In genomic region chr3:106482436-106482835, GRCh38 we compare ENCODE assay signal across 12 cellular contexts.
"Had no signal": no experiment of that assay in that cellular context is flagged by ENCODE, and none has a peak within 500 bp of the region (broad histone marks: within the 10 kb centered on the region; RNA-seq: fewer than 3 reads in every experiment).

No MANE protein-coding gene starts in this region.

- H3K9me3 ChIP-seq: colonic mucosa, thyroid gland, uterus had no signal

- H3K27ac ChIP-seq: colonic mucosa, heart left ventricle, thyroid gland, uterus, WERI-Rb-1 had no signal

- H3K27me3 ChIP-seq: colonic mucosa, heart left ventricle, thyroid gland, uterus had no signal

- H3K4me1 ChIP-seq: colonic mucosa, thyroid gland, uterus had no signal

- ATAC-seq: activated naive CD8-positive, alpha-beta T cell treated with anti-CD3 and anti-CD28 coated beads, Interleukin-2, amount 50 U/mL, for 24 hours; activated T-helper 17 cell treated with anti-CD3 and anti-CD28 coated beads, Interleukin-2, amount 50 U/mL, for 72 hours; heart left ventricle; stimulated activated naive B cell treated with anti-CD40 and anti-IgM and Interleukin-4, amounts not matched to agents 10 μg/mL and 1 μg/mL and 100 μg/mL, for 72 hours had no signal

- H3K4me3 ChIP-seq: colonic mucosa, heart left ventricle, thyroid gland, uterus had no signal

- H3K36me3 ChIP-seq: colonic mucosa, heart left ventricle, thyroid gland, uterus, WERI-Rb-1 had no signal

- DNase-seq: activated CD4-positive, alpha-beta T cell treated with anti-CD3 and anti-CD28 coated beads, Interleukin-2, amount 50 U/mL, for 48 hours; activated naive CD4-positive, alpha-beta T cell treated with Interleukin-2 at 50 U/mL for 16 hours; activated naive CD8-positive, alpha-beta T cell treated with anti-CD3 and anti-CD28 coated beads, Interleukin-2, amount 50 U/mL, for 24 hours; colonic mucosa; heart left ventricle; midbrain; stimulated activated CD4-positive, alpha-beta T cell treated with anti-CD3 and anti-CD28 coated beads, Interleukin-4, amount 100 ng/mL, for 1 hour; stimulated activated naive B cell treated with anti-CD40 and anti-IgM and Interleukin-4, amounts not matched to agents 10 μg/mL and 1 μg/mL and 100 μg/mL, for 72 hours; thyroid gland; uterus; WERI-Rb-1 had no signal
